ENCODE assay signal across 17 cellular contexts in the genomic region with DNA sequence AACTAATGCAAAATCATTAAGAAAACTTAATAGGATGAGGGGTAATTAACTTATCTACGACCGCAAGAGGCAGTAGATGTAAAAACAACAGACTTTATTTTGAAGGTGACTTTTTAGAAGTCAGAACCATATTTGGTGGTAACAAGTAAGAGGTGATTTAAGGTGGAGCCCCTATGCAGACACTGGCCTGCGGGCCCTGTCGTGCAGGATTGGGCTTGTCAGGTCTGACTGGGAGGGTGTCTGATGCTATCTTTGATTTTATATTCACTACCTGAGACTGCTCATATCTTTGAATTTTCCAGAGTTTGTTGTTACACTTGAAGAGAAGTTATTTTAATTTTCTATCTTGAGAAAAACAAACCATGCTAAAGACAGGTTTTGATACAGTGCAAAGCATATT.
"Had no signal": no experiment of that assay in that cellular context is flagged by ENCODE, and none has a peak within 500 bp of the region (broad histone marks: within the 10 kb centered on the region; RNA-seq: fewer than 3 reads in every experiment).

No MANE protein-coding gene starts in this region.

- H3K4me3 ChIP-seq: hepatocyte, spleen, testis, tibial nerve had no signal

- H3K4me2 ChIP-seq: hepatocyte had no signal

- H3K27me3 Mint-ChIP-seq: stimulated activated naive B cell treated with anti-CD40 and anti-IgM and Interleukin-4, amounts not matched to agents 10 μg/mL and 1 μg/mL and 100 μg/mL, for 72 hours; stimulated activated naive CD8-positive, alpha-beta T cell treated with anti-CD3 and anti-CD28 coated beads, Interleukin-15, amount 100 ng/mL, for 72 hours had no signal

- H3K4me1 Mint-ChIP-seq: nephron had no signal

- H3K27ac ChIP-seq: epithelial cell of prostate, hepatocyte, spleen, testis, tibial nerve had no signal

- DNase-seq: effector memory CD4-positive, alpha-beta T cell; foreskin melanocyte; head of caudate nucleus; occipital lobe; spleen; stimulated activated CD4-positive, alpha-beta T cell treated with anti-CD3 and anti-CD28 coated beads, Interleukin-15, amount 100 ng/mL, for 24 hours; stimulated activated CD4-positive, alpha-beta T cell treated with anti-CD3 and anti-CD28 coated beads, Interleukin-1b, Interleukin-23, amount 100 ng/mL, for 48 hours; stimulated activated CD4-positive, alpha-beta T cell treated with anti-CD3 and anti-CD28 coated beads, Interleukin-4, amount 100 ng/mL, for 24 hours; stimulated activated naive B cell treated with anti-CD40 and anti-IgM and Interleukin-4, amounts not matched to agents 10 μg/mL and 1 μg/mL and 100 μg/mL, for 72 hours; stimulated activated naive CD8-positive, alpha-beta T cell treated with anti-CD3 and anti-CD28 coated beads, Interleukin-15, amount 100 ng/mL, for 72 hours; testis had no signal

- H3K9me3 Mint-ChIP-seq: nephron; stimulated activated naive B cell treated with anti-CD40 and anti-IgM and Interleukin-4, amounts not matched to agents 10 μg/mL and 1 μg/mL and 100 μg/mL, for 72 hours; stimulated activated naive CD8-positive, alpha-beta T cell treated with anti-CD3 and anti-CD28 coated beads, Interleukin-15, amount 100 ng/mL, for 72 hours had no signal

- H3K79me2 ChIP-seq: hepatocyte had no signal

- H3K9me3 ChIP-seq: spleen, testis, tibial nerve had no signal

- H3K27ac Mint-ChIP-seq: nephron; stimulated activated naive CD8-positive, alpha-beta T cell treated with anti-CD3 and anti-CD28 coated beads, Interleukin-15, amount 100 ng/mL, for 72 hours had no signal

- H3K4me1 ChIP-seq: testis, tibial nerve had no signal

- H3K27me3 ChIP-seq: hepatocyte, spleen, testis, tibial nerve had no signal

- ATAC-seq: left lobe of liver; sciatic nerve; stimulated activated naive CD8-positive, alpha-beta T cell treated with anti-CD3 and anti-CD28 coated beads, Interleukin-15, amount 100 ng/mL, for 72 hours had no signal

- H3K4me3 Mint-ChIP-seq: nephron; stimulated activated naive B cell treated with anti-CD40 and anti-IgM and Interleukin-4, amounts not matched to agents 10 μg/mL and 1 μg/mL and 100 μg/mL, for 72 hours; stimulated activated naive CD8-positive, alpha-beta T cell treated with anti-CD3 and anti-CD28 coated beads, Interleukin-15, amount 100 ng/mL, for 72 hours had no signal

- H2AFZ ChIP-seq: hepatocyte had no signal
